20 cellular contexts compared by ENCODE assay signal in genomic region chr4:3702084-3702521, GRCh38.
DNase-seq lines count a peak whose midpoint lies in the region; ATAC-seq and TF ChIP-seq lines count a peak whose summit lies in the region.
"Had no signal": no experiment of that assay in that cellular context is flagged by ENCODE, and none has a peak within 500 bp of the region (broad histone marks: within the 10 kb centered on the region; RNA-seq: fewer than 3 reads in every experiment).

No MANE protein-coding gene starts in this region.

- H3K4me1 ChIP-seq in BLaER1 treated with 17β-estradiol and CSF1 and Interleukin-3, amounts not matched to agents 10 nM and 100 nM, result peaks cover 41 to 79% (median 74%) of the 10 kb centered on the region in 10 experiments
- no peaks in the 10 kb centered on the region for H3K4me1 ChIP-seq in RWPE2 (ENCODE audit: insufficient read depth, poor library complexity, severe bottlenecking)
- peaks cover 8 to 28% of the 10 kb centered on the region in 2 donors for H3K4me1 ChIP-seq in neuronal stem cell (ENCODE audit: control insufficient read depth in 2 of 2, insufficient read depth in 1 of 2, low read depth in 1 of 2, low read length in 2 of 2)
- peaks cover 0 to 46% of the 10 kb centered on the region in 2 experiments; a peak in 1 of 4 replicates for H3K4me1 ChIP-seq in SK-N-SH (ENCODE audit: control insufficient read depth in 1 of 2, insufficient read depth in 2 of 2, low read depth in 1 of 2, low read length in 1 of 2)
- H3K4me1 ChIP-seq: SJSA1 had no signal

- no peaks in the 10 kb centered on the region; a peak in 2 of 22 replicates for H4K20me1 ChIP-seq in BLaER1 treated with 17β-estradiol and CSF1 and Interleukin-3, amounts not matched to agents 10 nM and 100 nM
- H4K20me1 ChIP-seq in SK-N-SH (ENCODE audit: insufficient read depth), result no peaks in the 10 kb centered on the region

- no peak for ATAC-seq in RWPE2 (ENCODE audit: low read depth)

- no peak overlapping the region for H3K23ac ChIP-seq in neuronal stem cell (ENCODE audit: low read depth, low read length, poor library complexity)

- TF ChIP-seq EP300 in SK-N-SH (IDR thresholded peaks at IDR 0.05; ENCODE audit: borderline replicate concordance in 1 of 2, low read depth in 1 of 2, low read length in 1 of 2), result no peak

- no peak overlapping the region for H2AFZ ChIP-seq in neuronal stem cell (ENCODE audit: low read length)
- no peak overlapping the region for H2AFZ ChIP-seq in SK-N-SH (ENCODE audit: low read depth)

- peak overlapping the region; percentile 21 for H2BK120ac ChIP-seq in neuronal stem cell (ENCODE audit: low read depth, low read length)

- CTCF ChIA-PET in SK-N-SH (lab: Yijun Ruan, JAX), result interaction anchor here (0.8 kb wide), 1 partner anchor 18 kb away, joined by 3 read pairs; no protein-coding TSS in a partner anchor

- no peak overlapping the region for H4K8ac ChIP-seq in neuronal stem cell (ENCODE audit: low read depth, low read length)

- no peaks in the 10 kb centered on the region for H3K9me2 ChIP-seq in SK-N-SH

- peak overlapping the region; percentile 88 for H2BK12ac ChIP-seq in neuronal stem cell (ENCODE audit: low read length)

- H2BK5ac ChIP-seq in neuronal stem cell (ENCODE audit: low read length), result no peak overlapping the region

- peak overlapping the region; percentile 41 for H2BK15ac ChIP-seq in neuronal stem cell (ENCODE audit: low read length)

- no peak overlapping the region for H3K9ac ChIP-seq in BLaER1 treated with 17β-estradiol and CSF1 and Interleukin-3, amounts not matched to agents 10 nM and 100 nM
- H3K9ac ChIP-seq in neuronal stem cell (ENCODE audit: low read depth, low read length, poor library complexity) (no peak overlapping the region), SK-N-SH (no peak overlapping the region)

- WGBS in neuronal stem cell (ENCODE audit: extremely low coverage in 2 of 2, insufficient read length in 2 of 2, insufficient replicate concordance in 1 of 2), 2 donors, result no CpG with 5 or more reads among the region's 11 CpGs
- WGBS in SK-N-SH (ENCODE audit: low lambda C conversion rate), result 71% methylated on average over 6 of the region's 11 CpGs

- H3K4me2 ChIP-seq in BLaER1 treated with 17β-estradiol and CSF1 and Interleukin-3, amounts not matched to agents 10 nM and 100 nM, result peak overlapping the region in 7 of 11 experiments; percentile 31 to 56 (median 45); a peak in 12 of 22 replicates
- H3K4me2 ChIP-seq in neuronal stem cell (ENCODE audit: insufficient read depth, low read length, poor library complexity, severe bottlenecking) (no peak overlapping the region), SK-N-SH (no peak overlapping the region)

- TF ChIP-seq RAD21 in SK-N-SH (IDR thresholded peaks at IDR 0.05; ENCODE audit: low read length), result no peak

- peak; percentile 9 for DNase-seq in NCI-H345 (lab: John Stamatoyannopoulos, UW)
- no peak for DNase-seq in NCI-H345 treated with DMSO at 0.1 percent for 48 hours (lab: John Stamatoyannopoulos, UW; ENCODE audit: unreplicated experiment)
- peak; percentile 40 for DNase-seq in RWPE2 (ENCODE audit: low spot score)
- DNase-seq in neuronal stem cell (ENCODE audit: low spot score), result no peak
- no peak for DNase-seq in SK-N-SH
- DNase-seq in RPMI8226, result no peak
- DNase-seq in stimulated activated CD4-positive, alpha-beta T cell treated with anti-CD3 and anti-CD28 coated beads, Interleukin-1b, Interleukin-23, amount 100 ng/mL, for 48 hours, result no peak
- DNase-seq: CD4-positive, alpha-beta T cell; COR-L47; DMS53; GOT3; HCEC 1CT; KBM-7; MV-4-11; NCI-H1105; NCI-H2029; NCI-H526 treated with DMSO at 0.1 percent for 48 hours had no signal

- H3K27ac ChIP-seq in BLaER1 treated with 17β-estradiol and CSF1 and Interleukin-3, amounts not matched to agents 10 nM and 100 nM, result no peak overlapping the region
- H3K27ac ChIP-seq in RWPE2 (ENCODE audit: poor library complexity, severe bottlenecking), result no peak overlapping the region
- H3K27ac ChIP-seq in neuronal stem cell (replicated peaks; ENCODE audit: low read length), result no peak overlapping the region
- no peak overlapping the region for H3K27ac ChIP-seq in SK-N-SH (ENCODE audit: low read depth in 2 of 2, low read length in 1 of 2)
- H3K27ac ChIP-seq: 22Rv1, SJSA1 had no signal

- no peak overlapping the region for H3K4me3 ChIP-seq in BLaER1 treated with 17β-estradiol and CSF1 and Interleukin-3, amounts not matched to agents 10 nM and 100 nM
- no peak overlapping the region for H3K4me3 ChIP-seq in RWPE2 (ENCODE audit: severe bottlenecking)
- H3K4me3 ChIP-seq in neuronal stem cell (ENCODE audit: low read length in 2 of 2), result no peak overlapping the region
- H3K4me3 ChIP-seq in SK-N-SH (ENCODE audit: low read depth in 2 of 2, low read length in 1 of 2), result no peak overlapping the region
- H3K4me3 ChIP-seq: SJSA1 had no signal

- peak overlapping the region; percentile 86 for H3K18ac ChIP-seq in neuronal stem cell (ENCODE audit: low read length)

- H3K27me3 ChIP-seq in BLaER1 treated with 17β-estradiol and CSF1 and Interleukin-3, amounts not matched to agents 10 nM and 100 nM, result peaks cover 0 to 14% (median 9%) of the 10 kb centered on the region in 11 experiments; a peak in 8 of 22 replicates
- peaks cover 64% of the 10 kb centered on the region for H3K27me3 ChIP-seq in RWPE2 (ENCODE audit: insufficient read depth, poor library complexity, severe bottlenecking)
- H3K27me3 ChIP-seq in neuronal stem cell (ENCODE audit: control insufficient read depth in 3 of 3, insufficient read depth in 3 of 3, low read depth in 1 of 3, low read length in 3 of 3), result peaks cover 0 to 18% (median 0%) of the 10 kb centered on the region in 3 experiments
- H3K27me3 ChIP-seq in SK-N-SH (ENCODE audit: insufficient read depth), result no peaks in the 10 kb centered on the region

- peaks cover 6 to 12% (median 9%) of the 10 kb centered on the region in 11 experiments for H3K9me3 ChIP-seq in BLaER1 treated with 17β-estradiol and CSF1 and Interleukin-3, amounts not matched to agents 10 nM and 100 nM (replicated peaks in 1 of 11)
- H3K9me3 ChIP-seq in RWPE2 (ENCODE audit: severe bottlenecking) (peaks cover 2% of the 10 kb centered on the region), neuronal stem cell (replicated peaks in 1 of 2; ENCODE audit: control insufficient read depth in 2 of 2, insufficient read depth in 1 of 2, low read depth in 1 of 2, low read length in 2 of 2) (peaks cover 2 to 3% of the 10 kb centered on the region in 2 donors), SK-N-SH (0 out of 2 replicates have a peak, but pooled peaks cover under 1% of the 10 kb centered on the region)
- H3K9me3 ChIP-seq: SJSA1 had no signal

- TF ChIP-seq CTCF in RWPE2 (IDR thresholded peaks at IDR 0.05; ENCODE audit: poor library complexity, severe bottlenecking), result no peak
- no peak for TF ChIP-seq CTCF in SK-N-SH (IDR thresholded peaks at IDR 0.05)

- peaks cover 1% of the 10 kb centered on the region for H3K79me1 ChIP-seq in neuronal stem cell (ENCODE audit: low read depth, low read length)

- peak overlapping the region; percentile 95 for H2AK5ac ChIP-seq in neuronal stem cell (ENCODE audit: low read depth, low read length)

- H4K91ac ChIP-seq in neuronal stem cell (ENCODE audit: low read depth, low read length, poor library complexity), result no peak overlapping the region

- no peaks in the 10 kb centered on the region; a peak in 1 of 22 replicates for H3K36me3 ChIP-seq in BLaER1 treated with 17β-estradiol and CSF1 and Interleukin-3, amounts not matched to agents 10 nM and 100 nM
- H3K36me3 ChIP-seq in RWPE2 (ENCODE audit: low read depth), result no peaks in the 10 kb centered on the region
- no peaks in the 10 kb centered on the region for H3K36me3 ChIP-seq in neuronal stem cell (replicated peaks in 1 of 2; ENCODE audit: control insufficient read depth in 2 of 2, insufficient read depth in 2 of 2, low read length in 2 of 2)
- no peaks in the 10 kb centered on the region for H3K36me3 ChIP-seq in SK-N-SH (replicated peaks in 1 of 2; ENCODE audit: control insufficient read depth in 1 of 2, insufficient read depth in 2 of 2, low read length in 1 of 2)
- H3K36me3 ChIP-seq: SJSA1 had no signal

- H3K79me2 ChIP-seq in SK-N-SH (ENCODE audit: insufficient read depth), result no peaks in the 10 kb centered on the region

- no peaks in the 10 kb centered on the region for H3F3A ChIP-seq in SK-N-SH (replicated peaks; ENCODE audit: insufficient read depth)

- H3K14ac ChIP-seq in neuronal stem cell (ENCODE audit: low read length), result peak overlapping the region; percentile 50

- POLR2A ChIA-PET in SK-N-SH (lab: Yijun Ruan, JAX), result no interaction called here

- H3K4ac ChIP-seq in neuronal stem cell (ENCODE audit: low read length), result peak overlapping the region; percentile 43

TF ChIP-seq in SK-N-SH, 30 proteins besides CTCF, POLR2A, EP300 and RAD21 (continues in another document):
- TF ChIP-seq ZBTB33 (IDR thresholded peaks at IDR 0.05; ENCODE audit: borderline replicate concordance, low read depth), result no peak
- TF ChIP-seq YY1 (IDR thresholded peaks at IDR 0.05; ENCODE audit: low read depth), result no peak
- TF ChIP-seq SIN3A (IDR thresholded peaks at IDR 0.05; ENCODE audit: borderline replicate concordance, low read depth, low read length), result no peak

Comparison
In these comparisons a context has a peak if more than half of its experiments do, and no peak if none do; other contexts are left out.
1. DNase-seq: peak in NCI-H345 (single experiment) and RWPE2 (single experiment); none in NCI-H345 treated with DMSO at 0.1 percent for 48 hours (single experiment), neuronal stem cell (single experiment), SK-N-SH (single experiment), RPMI8226 (single experiment) and stimulated activated CD4-positive, alpha-beta T cell treated with anti-CD3 and anti-CD28 coated beads, Interleukin-1b, Interleukin-23, amount 100 ng/mL, for 48 hours (single experiment).
2. H3K4me2 ChIP-seq: peak in BLaER1 treated with 17β-estradiol and CSF1 and Interleukin-3, amounts not matched to agents 10 nM and 100 nM (7 of 11); none in neuronal stem cell (single experiment) and SK-N-SH (single experiment).